ENCODE assay signal across 8 cellular contexts in the genomic region with DNA sequence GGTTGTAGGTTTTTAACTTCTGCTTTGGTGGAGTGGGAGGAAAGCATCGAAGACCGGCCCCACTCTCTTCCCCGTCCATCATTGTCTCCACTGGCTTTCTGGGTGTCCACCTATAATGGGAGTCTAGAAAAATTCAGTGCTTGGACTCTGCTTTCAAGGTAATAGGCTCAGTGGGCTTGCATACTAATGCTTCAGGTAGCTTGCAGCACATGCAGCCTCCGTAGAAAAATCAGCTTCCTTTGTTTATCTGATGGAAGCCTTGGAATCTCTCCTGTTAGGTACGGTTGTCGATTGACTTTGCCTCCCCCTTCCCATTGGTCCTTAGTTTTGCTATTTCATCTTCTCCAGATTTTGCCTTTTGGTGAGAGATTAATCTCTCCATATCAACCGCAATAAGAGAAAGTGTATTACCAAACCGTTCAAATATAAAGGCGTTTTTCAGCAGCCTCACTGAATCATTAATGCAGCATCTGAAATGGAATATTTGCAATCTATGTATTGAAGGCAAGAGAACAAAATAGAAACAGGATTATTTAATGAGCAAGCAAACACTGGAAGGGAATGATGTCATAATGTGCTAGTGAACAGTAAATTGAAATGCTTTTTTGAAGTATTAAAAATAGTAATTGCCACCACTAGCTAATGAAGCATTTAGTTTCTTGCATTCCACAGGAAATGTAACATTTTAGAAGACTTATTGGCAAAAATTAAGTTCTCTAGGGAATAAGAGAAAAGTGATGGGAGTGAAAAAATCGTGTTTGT. TPM values are rescaled to one million over a fixed set of nuclear protein-coding genes. Genes with fewer than 3 reads are reported as not detected.
DNase-seq lines count a peak whose midpoint lies in the region; ATAC-seq and TF ChIP-seq lines count a peak whose summit lies in the region.

No MANE protein-coding gene starts in this region.

- peaks cover 62% of the 10 kb centered on the region for H3K79me2 ChIP-seq in OCI-LY7 (ENCODE audit: insufficient read depth, low read depth, low read length)

- H3K9me3 ChIP-seq in OCI-LY7 (ENCODE audit: low read length) (no peaks in the 10 kb centered on the region; the same call in 1 of the 2 replicates), endodermal cell (ENCODE audit: control insufficient read depth, low read length) (peaks cover 11% of the 10 kb centered on the region), neuronal stem cell (replicated peaks in 1 of 2; ENCODE audit: control insufficient read depth in 2 of 2, insufficient read depth in 1 of 2, low read depth in 1 of 2, low read length in 2 of 2) (peaks cover 0 to 8% of the 10 kb centered on the region in 2 donors)

- no peak overlapping the region for H2BK12ac ChIP-seq in neuronal stem cell (ENCODE audit: low read length)

- H3K36me3 Mint-ChIP-seq in activated naive CD4-positive, alpha-beta T cell treated with anti-CD3 and anti-CD28 coated beads, Interleukin-2, amount 10 ng/mL, durations not matched to agents 7 days and 5 days, result peaks cover 27% of the 10 kb centered on the region
- peaks cover 27% of the 10 kb centered on the region for H3K36me3 Mint-ChIP-seq in endodermal cell (ENCODE audit: low read depth)

- no peak overlapping the region for H2BK120ac ChIP-seq in neuronal stem cell (ENCODE audit: low read depth, low read length)

- H3K14ac ChIP-seq in neuronal stem cell (ENCODE audit: low read length), result no peak overlapping the region

- no peak for ATAC-seq in HG03095 (IDR thresholded peaks at IDR 0.05; ENCODE audit: unreplicated experiment)

- no peak overlapping the region for H3K18ac ChIP-seq in neuronal stem cell (ENCODE audit: low read length)

- CTCF ChIA-PET in activated naive CD4-positive, alpha-beta T cell treated with anti-CD3 and anti-CD28 coated beads, Interleukin-2, amount 10 ng/mL, durations not matched to agents 7 days and 5 days (lab: Charles Lee), result no interaction called here
- CTCF ChIA-PET in OCI-LY7 (lab: Charles Lee; ENCODE audit: unreplicated experiment), result interaction anchor here (1.4 kb wide), 1 partner anchor 8 kb away, joined by 3 read pairs; no protein-coding TSS in a partner anchor

- peak overlapping the region; percentile 93 for H3K4me2 ChIP-seq in OCI-LY7 (ENCODE audit: low read length)
- H3K4me2 ChIP-seq in neuronal stem cell (ENCODE audit: insufficient read depth, low read length, poor library complexity, severe bottlenecking), result peak overlapping the region; percentile 78

- peaks cover 44% of the 10 kb centered on the region for H3K4me1 Mint-ChIP-seq in activated naive CD4-positive, alpha-beta T cell treated with anti-CD3 and anti-CD28 coated beads, Interleukin-2, amount 10 ng/mL, durations not matched to agents 7 days and 5 days
- H3K4me1 Mint-ChIP-seq in endodermal cell, result peaks cover 13% of the 10 kb centered on the region

- peak overlapping the region; percentile 91 for H3K4me3 Mint-ChIP-seq in activated naive CD4-positive, alpha-beta T cell treated with anti-CD3 and anti-CD28 coated beads, Interleukin-2, amount 10 ng/mL, durations not matched to agents 7 days and 5 days
- peak overlapping the region; percentile 87 for H3K4me3 Mint-ChIP-seq in endodermal cell

- H3K23ac ChIP-seq in neuronal stem cell (ENCODE audit: low read depth, low read length, poor library complexity), result no peak overlapping the region

- no peak for DNase-seq in activated naive CD4-positive, alpha-beta T cell treated with anti-CD3 and anti-CD28 coated beads, Interleukin-2, amount 10 ng/mL, durations not matched to agents 7 days and 5 days
- DNase-seq in activated naive CD4-positive, alpha-beta T cell (lab: John Stamatoyannopoulos, UW), result no peak
- DNase-seq in OCI-LY7 (ENCODE audit: low spot score) (no peak), endodermal cell (no peak), neuronal stem cell (ENCODE audit: low spot score) (no peak), LoVo (ENCODE audit: low spot score) (no peak), posterior vena cava (ENCODE audit: low spot score) (no peak)

- H2BK15ac ChIP-seq in neuronal stem cell (ENCODE audit: low read length), result no peak overlapping the region

- no peak overlapping the region for H3K4ac ChIP-seq in neuronal stem cell (ENCODE audit: low read length)

- H2AFZ ChIP-seq in OCI-LY7 (ENCODE audit: low read length) (no peak overlapping the region), neuronal stem cell (ENCODE audit: low read length) (peak overlapping the region; percentile 98)

- no peaks in the 10 kb centered on the region for H3K27me3 Mint-ChIP-seq in activated naive CD4-positive, alpha-beta T cell treated with anti-CD3 and anti-CD28 coated beads, Interleukin-2, amount 10 ng/mL, durations not matched to agents 7 days and 5 days
- no peaks in the 10 kb centered on the region for H3K27me3 Mint-ChIP-seq in endodermal cell (ENCODE audit: insufficient read depth)

- H3K4me1 ChIP-seq in OCI-LY7 (ENCODE audit: insufficient read depth, low read length, poor library complexity, severe bottlenecking), result peaks cover 30% of the 10 kb centered on the region
- H3K4me1 ChIP-seq in endodermal cell (ENCODE audit: control insufficient read depth, insufficient read depth, low read length), result peaks cover 4% of the 10 kb centered on the region
- peaks cover 4% of the 10 kb centered on the region in 2 donors for H3K4me1 ChIP-seq in neuronal stem cell (ENCODE audit: control insufficient read depth in 2 of 2, insufficient read depth in 1 of 2, low read depth in 1 of 2, low read length in 2 of 2)

- peak overlapping the region; percentile 97 for H3K27ac Mint-ChIP-seq in activated naive CD4-positive, alpha-beta T cell treated with anti-CD3 and anti-CD28 coated beads, Interleukin-2, amount 10 ng/mL, durations not matched to agents 7 days and 5 days
- H3K27ac Mint-ChIP-seq in endodermal cell, result peak overlapping the region; percentile 98

- H3K36me3 ChIP-seq in OCI-LY7 (ENCODE audit: insufficient read depth, low read length), result peaks cover 36% of the 10 kb centered on the region
- peaks cover 19% of the 10 kb centered on the region for H3K36me3 ChIP-seq in endodermal cell (ENCODE audit: control insufficient read depth, insufficient read depth, low read length)
- H3K36me3 ChIP-seq in neuronal stem cell (replicated peaks in 1 of 2; ENCODE audit: control insufficient read depth in 2 of 2, insufficient read depth in 2 of 2, low read length in 2 of 2), result peaks cover 0 to 15% of the 10 kb centered on the region in 2 donors

- no peak overlapping the region for H2BK5ac ChIP-seq in neuronal stem cell (ENCODE audit: low read length)

- H4K8ac ChIP-seq in neuronal stem cell (ENCODE audit: low read depth, low read length), result no peak overlapping the region

- POLR2A ChIA-PET in OCI-LY7 (lab: Charles Lee), result interaction anchor here (0.6 to 1.7 kb wide), 9 partner anchors 8 to 556 kb away, joined by 3 to 11 read pairs (median 5); no protein-coding TSS in a partner anchor

- H4K91ac ChIP-seq in neuronal stem cell (ENCODE audit: low read depth, low read length, poor library complexity), result no peak overlapping the region

- no peaks in the 10 kb centered on the region for H3K27me3 ChIP-seq in endodermal cell (ENCODE audit: control insufficient read depth, insufficient read depth, low read length, poor library complexity, severe bottlenecking)
- H3K27me3 ChIP-seq in neuronal stem cell (ENCODE audit: control insufficient read depth in 3 of 3, insufficient read depth in 3 of 3, low read depth in 1 of 3, low read length in 3 of 3), result no peaks in the 10 kb centered on the region

- BruUV-seq in OCI-LY7 (replicated peaks; lab: Mats Ljungman, UMichigan), result TSS peak; percentile 80

- peak overlapping the region; percentile 82 for H3K4me3 ChIP-seq in OCI-LY7 (ENCODE audit: low read depth, low read length, poor library complexity, severe bottlenecking)
- H3K4me3 ChIP-seq in endodermal cell (ENCODE audit: low read length), result peak overlapping the region; percentile 99
- H3K4me3 ChIP-seq in neuronal stem cell (ENCODE audit: low read length in 2 of 2), result peak overlapping the region; percentile 98 to 100

- no peak overlapping the region for H2AK5ac ChIP-seq in neuronal stem cell (ENCODE audit: low read depth, low read length)

- peak overlapping the region; percentile 88 for H3K27ac ChIP-seq in OCI-LY7 (ENCODE audit: low read depth, low read length, poor library complexity, severe bottlenecking)
- H3K27ac ChIP-seq in endodermal cell (ENCODE audit: low read depth, low read length), result peak overlapping the region; percentile 88
- H3K27ac ChIP-seq in neuronal stem cell (replicated peaks; ENCODE audit: low read length), result peak overlapping the region; percentile 78

- 0 out of 2 replicates have a peak, but pooled peaks cover 14% of the 10 kb centered on the region for H4K20me1 ChIP-seq in OCI-LY7 (ENCODE audit: insufficient read depth, low read length)

- 9 to 24% methylated on average over 5 to 10 of the region's 10 CpGs for WGBS in endodermal cell (ENCODE audit: insufficient coverage in 1 of 2, insufficient read length in 1 of 2), 2 experiments
- 100% methylated on average over 1 of the region's 10 CpGs; no CpG with 5 or more reads in 1 of the 2 donors for WGBS in neuronal stem cell (ENCODE audit: extremely low coverage in 2 of 2, insufficient read length in 2 of 2, insufficient replicate concordance in 1 of 2), 2 donors

- H3K9me2 ChIP-seq in OCI-LY7 (ENCODE audit: insufficient read depth, low read length), result no peaks in the 10 kb centered on the region

- TF ChIP-seq CTCF in OCI-LY7 (conservative IDR thresholded peaks at IDR 0.05; ENCODE audit: low read length), result no peak
- TF ChIP-seq CTCF in endodermal cell (conservative IDR thresholded peaks at IDR 0.05), result no peak

- H3K9ac ChIP-seq in endodermal cell (ENCODE audit: extremely low read depth, low read length, poor library complexity, severe bottlenecking), result peak overlapping the region; percentile 89
- H3K9ac ChIP-seq in neuronal stem cell (ENCODE audit: low read depth, low read length, poor library complexity), result no peak overlapping the region

- H3K79me1 ChIP-seq in neuronal stem cell (ENCODE audit: low read depth, low read length), result peaks cover 4% of the 10 kb centered on the region

- intact Hi-C loops in OCI-LY7 (cut with micrococcal nuclease; ENCODE audit: unreplicated experiment) (loop anchor here (5.0 kb wide), 2 partner anchors 396 to 566 kb away; partner anchors contain the start of genes KBTBD2 and NT5C3A), posterior vena cava (cut with DNase I) (loop anchor here in 1 of 2 donors (10.0 kb wide), 1 partner anchor 89 kb away; no protein-coding TSS in a partner anchor)

- H3K9me3 Mint-ChIP-seq in activated naive CD4-positive, alpha-beta T cell treated with anti-CD3 and anti-CD28 coated beads, Interleukin-2, amount 10 ng/mL, durations not matched to agents 7 days and 5 days, result peaks cover 4% of the 10 kb centered on the region
- peaks cover 8% of the 10 kb centered on the region for H3K9me3 Mint-ChIP-seq in endodermal cell

RNA-seq across cellular contexts. Expression of gene AVL9, which starts 0.9 kb away (rescaled TPM):
- 23.4 and 36.6 TPM in 2 replicates for total RNA-seq in OCI-LY7 (2014; rRNA removed; shearing (Covaris generic))
- total RNA-seq in OCI-LY7 (2022) (49.5 and 54.9 TPM in 2 replicates), endodermal cell (10 to 100 TPM; 44.0 to 54.5 TPM), posterior vena cava (10 to 100 TPM; 25.5 to 28.8 TPM)
- 28.2 TPM for polyA plus RNA-seq in endodermal cell (2013, experiment 1 of 2)
- 20.6 TPM for polyA plus RNA-seq in endodermal cell (2013, experiment 2 of 2)
- polyA plus RNA-seq in neuronal stem cell (2013, experiment 1 of 2), result 12.8 TPM
- 12.2 TPM for polyA plus RNA-seq in neuronal stem cell (2013, experiment 2 of 2)

RNA-seq across cellular contexts. Expression of gene LSM5, which starts 6.1 kb away (rescaled TPM):
- total RNA-seq in OCI-LY7 (2014; rRNA removed; shearing (Covaris generic)), result 33.8 and 38.9 TPM in 2 replicates
- total RNA-seq in OCI-LY7 (2022) (108 and 110 TPM in 2 replicates), endodermal cell (100 to 1,000 TPM in 1 of 2 donors, 10 to 100 TPM in 1; 74.7 to 102 TPM), posterior vena cava (10 to 100 TPM; 31.0 to 38.7 TPM)
- 133 TPM for polyA plus RNA-seq in endodermal cell (2013, experiment 1 of 2)
- 120 TPM for polyA plus RNA-seq in endodermal cell (2013, experiment 2 of 2)
- 258 TPM for polyA plus RNA-seq in neuronal stem cell (2013, experiment 1 of 2)
- 279 TPM for polyA plus RNA-seq in neuronal stem cell (2013, experiment 2 of 2)
